Comparison of ENCODE assay signal across 15 cellular contexts in the genomic region with DNA sequence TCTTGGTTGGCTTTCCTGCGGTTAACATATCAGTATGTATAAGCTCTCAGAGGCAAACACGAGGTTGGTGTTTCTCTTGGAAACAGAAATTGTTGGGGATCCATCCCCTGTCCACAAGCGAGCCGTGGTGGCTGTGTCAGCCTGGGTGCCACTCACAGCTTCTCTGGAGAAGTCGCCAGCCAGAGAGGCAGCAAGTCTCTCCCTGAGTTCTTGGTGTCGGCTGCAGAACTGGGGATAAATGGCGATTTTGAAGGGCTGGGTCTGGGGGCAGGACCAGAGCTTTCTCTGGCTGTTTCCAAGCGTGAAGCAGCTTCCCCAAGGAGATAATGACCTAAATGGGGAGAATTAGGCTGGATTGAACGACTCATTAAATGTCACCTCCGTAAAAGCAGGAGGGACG.
DNase-seq lines count a peak whose midpoint lies in the region; ATAC-seq and TF ChIP-seq lines count a peak whose summit lies in the region.
"Had no signal": no experiment of that assay in that cellular context is flagged by ENCODE, and none has a peak within 500 bp of the region (broad histone marks: within the 10 kb centered on the region; RNA-seq: fewer than 3 reads in every experiment).

No MANE protein-coding gene starts in this region.

- no peaks in the 10 kb centered on the region for H3K36me3 Mint-ChIP-seq in type B pancreatic cell

- H3K9ac ChIP-seq in neural cell (ENCODE audit: low read length), result no peak overlapping the region
- H3K9ac ChIP-seq: BLaER1 treated with 17β-estradiol and CSF1 and Interleukin-3, amounts not matched to agents 10 nM and 100 nM had no signal

- H3K9me3 ChIP-seq in neural cell (ENCODE audit: low read length), result no peaks in the 10 kb centered on the region

- H2AFZ ChIP-seq in neural cell (ENCODE audit: low read depth, low read length), result no peak overlapping the region

- DNase-seq in cardiac septum (ENCODE audit: low spot score) (peak; percentile 33), left cardiac atrium (no peak), type B pancreatic cell (ENCODE audit: extremely low spot score, unreplicated experiment) (peak; percentile 18), NCI-H2029 (lab: John Stamatoyannopoulos, UW) (no peak), NCI-H146 (lab: John Stamatoyannopoulos, UW) (no peak)
- DNase-seq: ACHN; CD4-positive, alpha-beta T cell; DMS79; EL; GOT3; IMR-90 had no signal

- no peak overlapping the region for H3K27ac Mint-ChIP-seq in type B pancreatic cell
- H3K27ac Mint-ChIP-seq: CD4-positive, alpha-beta T cell; H9 had no signal

- no peaks in the 10 kb centered on the region for H4K20me1 ChIP-seq in neural cell (ENCODE audit: insufficient read depth)
- H4K20me1 ChIP-seq: BLaER1 treated with 17β-estradiol and CSF1 and Interleukin-3, amounts not matched to agents 10 nM and 100 nM had no signal

- no peak overlapping the region for H3K4me3 ChIP-seq in neural cell (ENCODE audit: low read length)
- H3K4me3 ChIP-seq: BLaER1 treated with 17β-estradiol and CSF1 and Interleukin-3, amounts not matched to agents 10 nM and 100 nM had no signal

- H3K27me3 ChIP-seq in neural cell (ENCODE audit: insufficient read depth, low read depth, low read length), result no peaks in the 10 kb centered on the region
- H3K27me3 ChIP-seq: BLaER1 treated with 17β-estradiol and CSF1 and Interleukin-3, amounts not matched to agents 10 nM and 100 nM had no signal

- peak overlapping the region; percentile 14 for H3K27ac ChIP-seq in neural cell (ENCODE audit: low read length)
- H3K27ac ChIP-seq: BLaER1 treated with 17β-estradiol and CSF1 and Interleukin-3, amounts not matched to agents 10 nM and 100 nM had no signal

- H3K27me3 Mint-ChIP-seq in type B pancreatic cell, result peaks cover 49% of the 10 kb centered on the region
- H3K27me3 Mint-ChIP-seq: CD4-positive, alpha-beta T cell had no signal

- H3K36me3 ChIP-seq in neural cell (ENCODE audit: insufficient read depth, low read length), result no peaks in the 10 kb centered on the region

- H3K79me2 ChIP-seq in neural cell (replicated peaks; ENCODE audit: insufficient read depth, low read length), result no peaks in the 10 kb centered on the region

- no peaks in the 10 kb centered on the region for H3F3A ChIP-seq in neural cell (ENCODE audit: insufficient read depth, low read length, poor library complexity, severe bottlenecking)

- no peak for ATAC-seq in left cardiac atrium
- no peak for ATAC-seq in SK-N-SH treated with all-trans-retinoic acid at 6 μM for 48 hours

- peaks cover 18% of the 10 kb centered on the region for H3K9me3 Mint-ChIP-seq in type B pancreatic cell

- no peak overlapping the region for H3K4me3 Mint-ChIP-seq in type B pancreatic cell
- H3K4me3 Mint-ChIP-seq: CD4-positive, alpha-beta T cell; H9 had no signal

- no peak for TF ChIP-seq EP300 in neural cell (conservative IDR thresholded peaks at IDR 0.05; ENCODE audit: poor library complexity, severe bottlenecking)

- TF ChIP-seq RAD21 in neural cell (conservative IDR thresholded peaks at IDR 0.05), result no peak

- no peaks in the 10 kb centered on the region for H3K4me1 Mint-ChIP-seq in type B pancreatic cell (ENCODE audit: unreplicated experiment)
- H3K4me1 Mint-ChIP-seq: H9 had no signal

- no peaks in the 10 kb centered on the region for H3K9me2 ChIP-seq in neural cell (ENCODE audit: insufficient read depth, low read length)

- intact Hi-C loops in cardiac septum (cut with DNase I) (no loop called here), left cardiac atrium (cut with DNase I) (no loop called here)

- no peak overlapping the region for H3K4me2 ChIP-seq in neural cell (ENCODE audit: low read length)
- H3K4me2 ChIP-seq: BLaER1 treated with 17β-estradiol and CSF1 and Interleukin-3, amounts not matched to agents 10 nM and 100 nM had no signal

- TF ChIP-seq CTCF in neural cell (IDR thresholded peaks at IDR 0.05; ENCODE audit: poor library complexity, severe bottlenecking) (no peak), type B pancreatic cell (conservative IDR thresholded peaks at IDR 0.05) (no peak)

TF ChIP-seq in neural cell, 6 proteins besides CTCF, POLR2A, EP300 and RAD21:
- no peak for TF ChIP-seq REST (IDR thresholded peaks at IDR 0.05; ENCODE audit: borderline replicate concordance)

TF ChIP-seq in SK-N-SH treated with all-trans-retinoic acid at 6 μM for 48 hours, 23 proteins besides CTCF, POLR2A, EP300 and RAD21:
- TF ChIP-seq SNAI2 (CRISPR knock-in tag; IDR thresholded peaks at IDR 0.05), result no peak
- no peak for TF ChIP-seq ISL1 (CRISPR knock-in tag; IDR thresholded peaks at IDR 0.05)
- no peak for TF ChIP-seq PPARA (CRISPR knock-in tag; IDR thresholded peaks at IDR 0.05; ENCODE audit: borderline replicate concordance)
- TF ChIP-seq CSDC2 (CRISPR knock-in tag; IDR thresholded peaks at IDR 0.05), result no peak
- TF ChIP-seq ZNF70 (CRISPR knock-in tag; IDR thresholded peaks at IDR 0.05), result no peak
- no peak for TF ChIP-seq CSRNP3 (CRISPR knock-in tag; IDR thresholded peaks at IDR 0.05)
- TF ChIP-seq, protein P1, sequence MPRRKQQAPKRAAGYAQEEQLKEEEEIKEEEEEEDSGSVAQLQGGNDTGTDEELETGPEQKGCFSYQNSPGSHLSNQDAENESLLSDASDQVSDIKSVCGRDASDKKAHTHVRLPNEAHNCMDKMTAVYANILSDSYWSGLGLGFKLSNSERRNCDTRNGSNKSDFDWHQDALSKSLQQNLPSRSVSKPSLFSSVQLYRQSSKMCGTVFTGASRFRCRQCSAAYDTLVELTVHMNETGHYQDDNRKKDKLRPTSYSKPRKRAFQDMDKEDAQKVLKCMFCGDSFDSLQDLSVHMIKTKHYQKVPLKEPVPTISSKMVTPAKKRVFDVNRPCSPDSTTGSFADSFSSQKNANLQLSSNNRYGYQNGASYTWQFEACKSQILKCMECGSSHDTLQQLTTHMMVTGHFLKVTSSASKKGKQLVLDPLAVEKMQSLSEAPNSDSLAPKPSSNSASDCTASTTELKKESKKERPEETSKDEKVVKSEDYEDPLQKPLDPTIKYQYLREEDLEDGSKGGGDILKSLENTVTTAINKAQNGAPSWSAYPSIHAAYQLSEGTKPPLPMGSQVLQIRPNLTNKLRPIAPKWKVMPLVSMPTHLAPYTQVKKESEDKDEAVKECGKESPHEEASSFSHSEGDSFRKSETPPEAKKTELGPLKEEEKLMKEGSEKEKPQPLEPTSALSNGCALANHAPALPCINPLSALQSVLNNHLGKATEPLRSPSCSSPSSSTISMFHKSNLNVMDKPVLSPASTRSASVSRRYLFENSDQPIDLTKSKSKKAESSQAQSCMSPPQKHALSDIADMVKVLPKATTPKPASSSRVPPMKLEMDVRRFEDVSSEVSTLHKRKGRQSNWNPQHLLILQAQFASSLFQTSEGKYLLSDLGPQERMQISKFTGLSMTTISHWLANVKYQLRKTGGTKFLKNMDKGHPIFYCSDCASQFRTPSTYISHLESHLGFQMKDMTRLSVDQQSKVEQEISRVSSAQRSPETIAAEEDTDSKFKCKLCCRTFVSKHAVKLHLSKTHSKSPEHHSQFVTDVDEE (CRISPR knock-in tag; IDR thresholded peaks at IDR 0.05), result no peak
- no peak for TF ChIP-seq CREB5 (CRISPR knock-in tag; IDR thresholded peaks at IDR 0.05; ENCODE audit: low read depth)
- TF ChIP-seq BACH2 (CRISPR knock-in tag; IDR thresholded peaks at IDR 0.05; ENCODE audit: borderline replicate concordance), result no peak
- TF ChIP-seq ZFP3 (CRISPR knock-in tag; IDR thresholded peaks at IDR 0.05), result no peak
- no peak for TF ChIP-seq ESRRG (CRISPR knock-in tag; IDR thresholded peaks at IDR 0.05)

Comparison
In these comparisons a context has a peak if more than half of its experiments do, and no peak if none do; other contexts are left out.
1. DNase-seq: peak in cardiac septum (single experiment) and type B pancreatic cell (single experiment); none in left cardiac atrium (single experiment), NCI-H2029 (single experiment) and NCI-H146 (single experiment).